In the genomic region with DNA sequence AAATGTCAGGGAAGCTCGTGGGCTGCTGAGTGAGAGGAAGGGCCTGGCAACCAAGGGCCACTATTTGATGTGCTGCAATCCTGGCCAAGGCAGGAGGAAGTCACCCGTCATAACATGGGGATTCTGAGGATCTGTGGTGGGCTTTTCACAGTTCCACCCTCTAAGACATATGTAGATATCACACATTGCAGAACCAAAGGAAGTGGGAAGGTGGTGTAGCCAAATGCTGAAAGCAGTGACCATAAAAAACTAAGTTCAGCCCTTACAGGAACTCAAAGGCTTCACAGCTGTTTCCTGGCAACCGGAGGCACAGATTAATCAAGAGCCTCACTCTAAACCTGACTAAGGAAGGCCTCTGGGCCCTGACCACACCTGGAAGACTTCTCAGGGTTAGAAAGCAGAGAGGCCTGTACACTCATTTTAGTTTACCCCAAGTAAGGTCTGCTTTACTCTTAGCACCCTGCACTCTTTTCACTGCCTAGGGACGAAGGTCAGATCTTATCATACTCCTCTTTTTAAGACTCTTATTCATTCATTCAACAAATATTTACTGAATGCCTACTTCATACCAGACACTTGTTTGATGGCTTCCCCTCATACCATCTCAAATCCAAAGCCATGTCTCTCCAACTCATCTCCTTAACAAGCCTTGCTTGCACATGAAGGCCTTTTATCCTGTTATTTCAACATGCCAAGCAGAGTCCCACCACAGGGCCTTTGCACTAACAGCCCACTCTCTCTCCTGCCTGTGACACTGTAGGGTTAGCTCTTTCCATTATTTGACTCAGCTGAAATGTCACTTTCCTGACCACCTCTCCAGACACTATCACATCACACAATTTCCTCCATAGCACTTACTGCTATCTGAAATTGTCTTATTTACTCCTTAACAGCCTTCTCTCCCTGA, we compare ENCODE assay signal across 8 cellular contexts. TPM values are rescaled to one million over a fixed set of nuclear protein-coding genes. Genes with fewer than 3 reads are reported as not detected.
DNase-seq lines count a peak whose midpoint lies in the region; ATAC-seq and FAIRE-seq lines count a peak whose summit lies in the region.

No MANE protein-coding gene starts in this region.

- no peaks in the 10 kb centered on the region for H3K27me3 Mint-ChIP-seq in activated naive CD4-positive, alpha-beta T cell treated with anti-CD3 and anti-CD28 coated beads for 36 hours (ENCODE audit: low read depth)
- no peaks in the 10 kb centered on the region for H3K27me3 Mint-ChIP-seq in activated T-cell treated with anti-CD3 and anti-CD28 coated beads, Interleukin-2, amount 50 U/mL, for 4 hours (ENCODE audit: low read depth)
- H3K27me3 Mint-ChIP-seq in stimulated activated naive CD8-positive, alpha-beta T cell treated with anti-CD3 and anti-CD28 coated beads, Interleukin-15, Interleukin-2, amounts not matched to agents 100 ng/mL and 50 ng/mL, for 24 hours: no peaks in the 10 kb centered on the region

- no peak overlapping the region for H3K4me3 ChIP-seq in right cardiac atrium (ENCODE audit: low read length)

- 23% methylated on average over 4 of the region's 4 CpGs for WGBS in right cardiac atrium

- peak overlapping the region; percentile 41 for H3K27ac ChIP-seq in right cardiac atrium (ENCODE audit: low read length)

- H3K27me3 ChIP-seq in right cardiac atrium (ENCODE audit: control insufficient read depth, insufficient read depth): no peaks in the 10 kb centered on the region

- no peaks in the 10 kb centered on the region for H3K9me3 ChIP-seq in right cardiac atrium (ENCODE audit: control insufficient read depth, low read length)

- CTCF ChIA-PET in activated naive CD4-positive, alpha-beta T cell treated with anti-CD3 and anti-CD28 coated beads for 36 hours (lab: Charles Lee): interaction anchor here (0.6 to 1.8 kb wide), 5 partner anchors 25 to 80 kb away, joined by 3 to 5 read pairs (median 5); no protein-coding TSS in a partner anchor

- DNase-seq in activated naive CD4-positive, alpha-beta T cell treated with anti-CD3 and anti-CD28 coated beads for 36 hours: peak; percentile 65
- DNase-seq in activated naive CD4-positive, alpha-beta T cell (lab: John Stamatoyannopoulos, UW): no peak
- DNase-seq in HTR-8/SVneo (ENCODE audit: insufficient read length, low spot score) (no peak), right cardiac atrium (no peak), NCI-H2171 treated with DMSO at 0.1 percent for 48 hours (lab: John Stamatoyannopoulos, UW) (no peak), retina (no peak)
- DNase-seq in activated T-cell treated with anti-CD3 and anti-CD28 coated beads, Interleukin-2, amount 50 U/mL, for 4 hours: no peak

- H3K4me3 Mint-ChIP-seq in activated naive CD4-positive, alpha-beta T cell treated with anti-CD3 and anti-CD28 coated beads for 36 hours: peak overlapping the region; percentile 89
- peak overlapping the region; percentile 100 for H3K4me3 Mint-ChIP-seq in activated T-cell treated with anti-CD3 and anti-CD28 coated beads, Interleukin-2, amount 50 U/mL, for 4 hours
- peak overlapping the region; percentile 92 for H3K4me3 Mint-ChIP-seq in stimulated activated naive CD8-positive, alpha-beta T cell treated with anti-CD3 and anti-CD28 coated beads, Interleukin-15, Interleukin-2, amounts not matched to agents 100 ng/mL and 50 ng/mL, for 24 hours

- intact Hi-C loops in activated naive CD4-positive, alpha-beta T cell treated with anti-CD3 and anti-CD28 coated beads for 36 hours (cut with micrococcal nuclease): loop anchor here (2.0 to 10.0 kb wide), 4 partner anchors 26 to 624 kb away; partner anchors contain the start of gene PARD6B
- intact Hi-C loops in right cardiac atrium (cut with DNase I): no loop called here

- H3K27ac Mint-ChIP-seq in activated naive CD4-positive, alpha-beta T cell treated with anti-CD3 and anti-CD28 coated beads for 36 hours: peak overlapping the region; percentile 81
- peak overlapping the region; percentile 93 for H3K27ac Mint-ChIP-seq in stimulated activated naive CD8-positive, alpha-beta T cell treated with anti-CD3 and anti-CD28 coated beads, Interleukin-15, Interleukin-2, amounts not matched to agents 100 ng/mL and 50 ng/mL, for 24 hours

- H3K9me3 Mint-ChIP-seq in activated naive CD4-positive, alpha-beta T cell treated with anti-CD3 and anti-CD28 coated beads for 36 hours: no peaks in the 10 kb centered on the region
- no peaks in the 10 kb centered on the region for H3K9me3 Mint-ChIP-seq in activated T-cell treated with anti-CD3 and anti-CD28 coated beads, Interleukin-2, amount 50 U/mL, for 4 hours
- no peaks in the 10 kb centered on the region for H3K9me3 Mint-ChIP-seq in stimulated activated naive CD8-positive, alpha-beta T cell treated with anti-CD3 and anti-CD28 coated beads, Interleukin-15, Interleukin-2, amounts not matched to agents 100 ng/mL and 50 ng/mL, for 24 hours

- peaks cover 23% of the 10 kb centered on the region for H3K36me3 Mint-ChIP-seq in activated naive CD4-positive, alpha-beta T cell treated with anti-CD3 and anti-CD28 coated beads for 36 hours (ENCODE audit: low read depth)
- H3K36me3 Mint-ChIP-seq in activated T-cell treated with anti-CD3 and anti-CD28 coated beads, Interleukin-2, amount 50 U/mL, for 4 hours (ENCODE audit: insufficient read depth): peaks cover 18% of the 10 kb centered on the region
- peaks cover 45% of the 10 kb centered on the region for H3K36me3 Mint-ChIP-seq in stimulated activated naive CD8-positive, alpha-beta T cell treated with anti-CD3 and anti-CD28 coated beads, Interleukin-15, Interleukin-2, amounts not matched to agents 100 ng/mL and 50 ng/mL, for 24 hours (ENCODE audit: low read depth)

- peak; percentile 84 for FAIRE-seq in HTR-8/SVneo (lab: Jason Lieb, UNC)

- H3K4me1 Mint-ChIP-seq in activated naive CD4-positive, alpha-beta T cell treated with anti-CD3 and anti-CD28 coated beads for 36 hours (ENCODE audit: low read depth): peaks cover 73% of the 10 kb centered on the region
- peaks cover 85% of the 10 kb centered on the region for H3K4me1 Mint-ChIP-seq in activated T-cell treated with anti-CD3 and anti-CD28 coated beads, Interleukin-2, amount 50 U/mL, for 4 hours (ENCODE audit: low read depth)
- peaks cover 91% of the 10 kb centered on the region for H3K4me1 Mint-ChIP-seq in stimulated activated naive CD8-positive, alpha-beta T cell treated with anti-CD3 and anti-CD28 coated beads, Interleukin-15, Interleukin-2, amounts not matched to agents 100 ng/mL and 50 ng/mL, for 24 hours (ENCODE audit: low read depth)

- peaks cover 35% of the 10 kb centered on the region for H3K4me1 ChIP-seq in right cardiac atrium (ENCODE audit: control insufficient read depth, insufficient read depth, low read length)

- ATAC-seq in activated T-cell treated with anti-CD3 and anti-CD28 coated beads, Interleukin-2, amount 50 U/mL, for 4 hours: peak; percentile 24 to 25
- ATAC-seq in right cardiac atrium: no peak

RNA-seq across cellular contexts. Expression of gene UBE2V1, which starts 2.6 kb away (rescaled TPM):
- 100 to 1,000 TPM; 124 to 137 TPM for total RNA-seq in activated naive CD4-positive, alpha-beta T cell treated with anti-CD3 and anti-CD28 coated beads for 36 hours
- total RNA-seq in activated T-cell treated with anti-CD3 and anti-CD28 coated beads, Interleukin-2, amount 50 U/mL, for 4 hours: 100 to 1,000 TPM; 126 to 144 (median 139) TPM
- total RNA-seq in right cardiac atrium: 100 to 1,000 TPM in 1 of 4 donors, 10 to 100 TPM in 3; 86.8 to 120 (median 91.9) TPM
- polyA plus RNA-seq in right cardiac atrium: 86.0 TPM

RNA-seq across cellular contexts. Expression of gene PEDS1, which starts 43.1 kb away (rescaled TPM):
- 10 to 100 TPM; 10.4 to 11.2 TPM for total RNA-seq in activated naive CD4-positive, alpha-beta T cell treated with anti-CD3 and anti-CD28 coated beads for 36 hours
- total RNA-seq in activated T-cell treated with anti-CD3 and anti-CD28 coated beads, Interleukin-2, amount 50 U/mL, for 4 hours: 10 to 100 TPM; 21.6 to 22.5 (median 21.9) TPM
- 10 to 100 TPM; 19.3 to 25.2 (median 21.6) TPM for total RNA-seq in right cardiac atrium
- polyA plus RNA-seq in right cardiac atrium: 26.8 TPM

Comparison
In these comparisons a context has a peak if more than half of its experiments do, and no peak if none do; other contexts are left out.
1. ATAC-seq: peak in activated T-cell treated with anti-CD3 and anti-CD28 coated beads, Interleukin-2, amount 50 U/mL, for 4 hours (2 of 2); none in right cardiac atrium (0 of 2).
2. Peak in every context shown above with its lines, with median percentiles within 50 percentile points of each other: H3K4me3 Mint-ChIP-seq.